In genomic region chr3:184389935-184390528, GRCh38 we compare ENCODE assay signal across 32 cellular contexts. TPM values are rescaled to one million over a fixed set of nuclear protein-coding genes. Genes with fewer than 3 reads are reported as not detected.
"Had no signal": no experiment of that assay in that cellular context is flagged by ENCODE, and none has a peak within 500 bp of the region (broad histone marks: within the 10 kb centered on the region; RNA-seq: fewer than 3 reads in every experiment).

No MANE protein-coding gene starts in this region.

- H3K4me3 Mint-ChIP-seq: endodermal cell; mesothelial cell of epicardium; naive B cell; natural killer cell treated with Interleukin-12 subunit alpha and Interleukin-12 subunit beta and Interleukin-15 and Interleukin-18, amount 100 ng/mL, for 72 hours; stimulated activated naive CD8-positive, alpha-beta T cell treated with anti-CD3 and anti-CD28 coated beads, Interleukin-15, amount 100 ng/mL, for 72 hours had no signal

- H3K79me2 ChIP-seq: hepatocyte had no signal

- H3K36me3 ChIP-seq: ovary, transverse colon, upper lobe of right lung had no signal

- H3K4me2 ChIP-seq: hepatocyte, smooth muscle cell had no signal

- H3K4me3 ChIP-seq: dorsolateral prefrontal cortex, gastroesophageal sphincter, heart left ventricle, hepatocyte, lung, mucosa of descending colon, ovary, psoas muscle, smooth muscle cell, suprapubic skin, transverse colon, upper lobe of right lung had no signal

- H3K4me1 Mint-ChIP-seq: endodermal cell; mesothelial cell of epicardium; naive B cell; stimulated activated naive CD8-positive, alpha-beta T cell treated with anti-CD3 and anti-CD28 coated beads, Interleukin-15, amount 100 ng/mL, for 72 hours had no signal

- H3K9me3 ChIP-seq: gastroesophageal sphincter, heart left ventricle, mucosa of descending colon, ovary, psoas muscle, suprapubic skin, transverse colon, upper lobe of right lung had no signal

- H3K27ac Mint-ChIP-seq: endodermal cell; mesothelial cell of epicardium; natural killer cell treated with Interleukin-12 subunit alpha and Interleukin-12 subunit beta and Interleukin-15 and Interleukin-18, amount 100 ng/mL, for 72 hours; stimulated activated naive CD8-positive, alpha-beta T cell treated with anti-CD3 and anti-CD28 coated beads, Interleukin-15, amount 100 ng/mL, for 72 hours had no signal

- ATAC-seq: esophagus mucosa; gastroesophageal sphincter; heart left ventricle; left lobe of liver; mucosa of descending colon; natural killer cell treated with Interleukin-12 subunit alpha and Interleukin-12 subunit beta and Interleukin-15 and Interleukin-18, amount 100 ng/mL, for 72 hours; psoas muscle; sciatic nerve; stimulated activated naive CD8-positive, alpha-beta T cell treated with anti-CD3 and anti-CD28 coated beads, Interleukin-15, amount 100 ng/mL, for 72 hours; upper lobe of right lung had no signal

- H3K4me1 ChIP-seq: gastroesophageal sphincter, heart left ventricle, psoas muscle, suprapubic skin, transverse colon, upper lobe of right lung had no signal

- H3K9me3 Mint-ChIP-seq: endodermal cell; mesothelial cell of epicardium; natural killer cell treated with Interleukin-12 subunit alpha and Interleukin-12 subunit beta and Interleukin-15 and Interleukin-18, amount 100 ng/mL, for 72 hours; stimulated activated naive CD8-positive, alpha-beta T cell treated with anti-CD3 and anti-CD28 coated beads, Interleukin-15, amount 100 ng/mL, for 72 hours had no signal

- H3K27ac ChIP-seq: dorsolateral prefrontal cortex, epithelial cell of prostate, gastroesophageal sphincter, heart left ventricle, hepatocyte, ovary, psoas muscle, suprapubic skin, transverse colon, upper lobe of right lung had no signal

- DNase-seq: effector CD8-positive, alpha-beta T cell; endodermal cell; foreskin fibroblast; heart left ventricle; kidney; mesenchymal stem cell; mucosa of descending colon; naive B cell; occipital lobe; ovary; psoas muscle; retina; stimulated activated CD4-positive, alpha-beta T cell treated with anti-CD3 and anti-CD28 coated beads, Interleukin-12 subunit alpha, Interleukin-12 subunit beta, amount 100 ng/mL, for 4 hours; stimulated activated CD4-positive, alpha-beta T cell treated with anti-CD3 and anti-CD28 coated beads, Interleukin-1b, Interleukin-23, amount 100 ng/mL, for 48 hours; stimulated activated CD4-positive, alpha-beta T cell treated with anti-CD3 and anti-CD28 coated beads, Interleukin-4, amount 100 ng/mL, for 1 hour; stimulated activated CD8-positive, alpha-beta memory T cell treated with anti-CD3 and anti-CD28 coated beads, Interleukin-4, amount 100 ng/mL, for 48 hours; stimulated activated naive CD4-positive, alpha-beta T cell; stimulated activated naive CD8-positive, alpha-beta T cell treated with anti-CD3 and anti-CD28 coated beads, Interleukin-15, amount 100 ng/mL, for 72 hours; transverse colon; upper lobe of right lung had no signal

- H3K36me3 Mint-ChIP-seq: mesothelial cell of epicardium; naive B cell; natural killer cell treated with Interleukin-12 subunit alpha and Interleukin-12 subunit beta and Interleukin-15 and Interleukin-18, amount 100 ng/mL, for 72 hours had no signal

- H3K27me3 ChIP-seq: dorsolateral prefrontal cortex, hepatocyte, ovary, transverse colon, upper lobe of right lung had no signal

- H2AFZ ChIP-seq: hepatocyte had no signal

RNA-seq across cellular contexts. Expression of gene CHRD, which starts 10.2 kb away (rescaled TPM):
- total RNA-seq: natural killer cell treated with Interleukin-12 subunit alpha and Interleukin-12 subunit beta and Interleukin-15 and Interleukin-18, amount 100 ng/mL, for 72 hours had no signal

RNA-seq across cellular contexts. Expression of gene THPO, which starts 12.0 kb away (rescaled TPM):
- total RNA-seq: esophagus mucosa; natural killer cell treated with Interleukin-12 subunit alpha and Interleukin-12 subunit beta and Interleukin-15 and Interleukin-18, amount 100 ng/mL, for 72 hours; occipital lobe; smooth muscle cell; transverse colon had no signal
